ENCODE assay signal across 11 cellular contexts in the genomic region with DNA sequence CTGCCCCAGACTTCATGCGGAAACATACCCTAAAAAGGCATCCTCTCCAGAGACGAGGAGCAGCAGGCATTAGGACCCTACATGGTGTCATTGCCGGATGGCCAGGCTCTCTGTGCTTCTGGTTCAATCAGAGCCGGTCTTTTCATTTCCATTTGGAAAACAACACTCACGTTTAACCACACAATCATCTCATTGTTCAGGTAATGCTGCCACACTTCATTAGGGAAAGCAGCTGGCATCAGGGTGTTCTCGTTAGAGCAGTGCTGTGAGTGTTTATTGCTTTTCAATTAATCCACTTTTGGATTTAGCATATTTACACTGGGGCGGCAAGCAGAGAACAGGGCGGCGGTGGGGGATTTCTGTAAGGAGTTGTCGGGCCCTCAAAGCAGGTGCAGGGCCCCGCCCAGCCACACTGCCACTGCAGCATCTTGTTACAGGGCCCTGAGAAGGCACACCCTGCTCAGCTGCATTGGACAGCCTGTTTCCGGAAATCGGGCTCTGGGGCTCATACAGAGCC.
DNase-seq lines count a peak whose midpoint lies in the region; ATAC-seq and TF ChIP-seq lines count a peak whose summit lies in the region.
"Had no signal": no experiment of that assay in that cellular context is flagged by ENCODE, and none has a peak within 500 bp of the region (broad histone marks: within the 10 kb centered on the region; RNA-seq: fewer than 3 reads in every experiment).

No MANE protein-coding gene starts in this region.

- H3K9me3 ChIP-seq in endodermal cell (ENCODE audit: control insufficient read depth, low read length) (no peaks in the 10 kb centered on the region), neural progenitor cell (ENCODE audit: low read depth) (no peaks in the 10 kb centered on the region)

- H3K4me2 ChIP-seq in GM23338 (peak overlapping the region; percentile 34; the same call in 1 of the 2 replicates), neural progenitor cell (peak overlapping the region; percentile 76)

- H3F3A ChIP-seq in GM23338 (replicated peaks; ENCODE audit: low read depth) (0 out of 2 replicates have a peak, but pooled peaks cover 2% of the 10 kb centered on the region), neural progenitor cell (ENCODE audit: low read depth) (peaks cover 32% of the 10 kb centered on the region)

- H4K20me1 ChIP-seq in GM23338 (replicated peaks; ENCODE audit: insufficient read depth) (peaks cover 20% of the 10 kb centered on the region), neural progenitor cell (ENCODE audit: low read depth) (no peaks in the 10 kb centered on the region)
- H4K20me1 ChIP-seq: BLaER1 had no signal

- H3K9me3 Mint-ChIP-seq in GM23338 (no peaks in the 10 kb centered on the region; the same call in 2 of the 3 replicates), endodermal cell (peaks cover 4% of the 10 kb centered on the region), neural progenitor cell (no peaks in the 10 kb centered on the region)

- peak overlapping the region; percentile 81; the same call in 1 of the 2 replicates for H3K27ac ChIP-seq in GM23338 (ENCODE audit: low read depth)
- no peak overlapping the region for H3K27ac ChIP-seq in endodermal cell (ENCODE audit: low read depth, low read length)
- peak overlapping the region; percentile 56 for H3K27ac ChIP-seq in neural progenitor cell
- H3K27ac ChIP-seq: BLaER1 had no signal

- peak; percentile 74 for DNase-seq in GM23338 (ENCODE audit: low spot score)
- DNase-seq in NCI-H2171 treated with DMSO at 0.1 percent for 48 hours (lab: John Stamatoyannopoulos, UW): peak; percentile 83
- peak; percentile 54 for DNase-seq in endodermal cell
- peak; percentile 78 for DNase-seq in neural progenitor cell (ENCODE audit: low spot score)
- DNase-seq in AG08395 (ENCODE audit: low spot score): no peak
- no peak for DNase-seq in SIG-M5 treated with dmso at 0.1 percent for 504 hours (lab: John Stamatoyannopoulos, UW; ENCODE audit: unreplicated experiment)
- no peak for DNase-seq in glomerular visceral epithelial cell (ENCODE audit: extremely low spot score)
- DNase-seq: caudate nucleus, foreskin fibroblast had no signal

- peaks cover 5% of the 10 kb centered on the region for H3K79me2 ChIP-seq in GM23338 (replicated peaks; ENCODE audit: insufficient read depth)
- no peaks in the 10 kb centered on the region for H3K79me2 ChIP-seq in neural progenitor cell (ENCODE audit: low read depth)

- no peak overlapping the region for H2AFZ ChIP-seq in GM23338
- peak overlapping the region; percentile 80 for H2AFZ ChIP-seq in neural progenitor cell (replicated peaks)

- H3K4me1 ChIP-seq in GM23338 (ENCODE audit: insufficient read depth): peaks cover 8% of the 10 kb centered on the region; the same call in 1 of the 2 replicates
- no peaks in the 10 kb centered on the region for H3K4me1 ChIP-seq in endodermal cell (ENCODE audit: control insufficient read depth, insufficient read depth, low read length)
- peaks cover 34% of the 10 kb centered on the region for H3K4me1 ChIP-seq in neural progenitor cell

- H3K27ac Mint-ChIP-seq in GM23338: peak overlapping the region; percentile 63; the same call in 1 of the 2 replicates
- no peak overlapping the region for H3K27ac Mint-ChIP-seq in endodermal cell
- no peak overlapping the region for H3K27ac Mint-ChIP-seq in neural progenitor cell

- WGBS in endodermal cell (ENCODE audit: insufficient coverage in 1 of 2, insufficient read length in 1 of 2), 2 experiments: 32 to 36% methylated on average over 6 to 13 of the region's 13 CpGs

- H3K36me3 Mint-ChIP-seq in GM23338 (ENCODE audit: low read depth): peaks cover 13% of the 10 kb centered on the region
- H3K36me3 Mint-ChIP-seq in endodermal cell (ENCODE audit: low read depth): peaks cover 8% of the 10 kb centered on the region
- H3K36me3 Mint-ChIP-seq in neural progenitor cell: no peaks in the 10 kb centered on the region

- H3K4me1 Mint-ChIP-seq in GM23338 (peaks cover 37% of the 10 kb centered on the region), endodermal cell (peaks cover 8% of the 10 kb centered on the region), neural progenitor cell (peaks cover 12% of the 10 kb centered on the region)

- no peaks in the 10 kb centered on the region for H3K27me3 ChIP-seq in GM23338 (ENCODE audit: insufficient read depth)
- no peaks in the 10 kb centered on the region for H3K27me3 ChIP-seq in endodermal cell (ENCODE audit: control insufficient read depth, insufficient read depth, low read length, poor library complexity, severe bottlenecking)
- no peaks in the 10 kb centered on the region for H3K27me3 ChIP-seq in neural progenitor cell
- H3K27me3 ChIP-seq: BLaER1 had no signal

- TF ChIP-seq CTCF in GM23338 (conservative IDR thresholded peaks at IDR 0.05; ENCODE audit: low read depth in 2 of 2) (no peak), endodermal cell (conservative IDR thresholded peaks at IDR 0.05) (no peak), neural progenitor cell (IDR thresholded peaks at IDR 0.05) (no peak)

- H3K4me3 Mint-ChIP-seq in GM23338 (peak overlapping the region; percentile 65), endodermal cell (no peak overlapping the region), neural progenitor cell (peak overlapping the region; percentile 58)

- H3K9ac ChIP-seq in endodermal cell (ENCODE audit: extremely low read depth, low read length, poor library complexity, severe bottlenecking): no peak overlapping the region
- H3K9ac ChIP-seq in neural progenitor cell: no peak overlapping the region
- H3K9ac ChIP-seq: BLaER1 had no signal

- ATAC-seq in GM23338: peak; percentile 90
- ATAC-seq in HG02610 (IDR thresholded peaks at IDR 0.05; ENCODE audit: unreplicated experiment): no peak

- H3K36me3 ChIP-seq in GM23338 (ENCODE audit: insufficient read depth) (no peaks in the 10 kb centered on the region), endodermal cell (ENCODE audit: control insufficient read depth, insufficient read depth, low read length) (no peaks in the 10 kb centered on the region), neural progenitor cell (no peaks in the 10 kb centered on the region)
- H3K36me3 ChIP-seq: BLaER1 had no signal

- H3K4me3 ChIP-seq in GM23338 (peak overlapping the region; percentile 25; the same call in 1 of the 2 replicates), endodermal cell (ENCODE audit: low read length) (no peak overlapping the region), neural progenitor cell (peak overlapping the region; percentile 40)
- H3K4me3 ChIP-seq: BLaER1 had no signal

- H3K27me3 Mint-ChIP-seq in GM23338 (ENCODE audit: insufficient read depth, low read depth, poor library complexity): peaks cover 5% of the 10 kb centered on the region
- H3K27me3 Mint-ChIP-seq in endodermal cell (ENCODE audit: insufficient read depth): no peaks in the 10 kb centered on the region
- H3K27me3 Mint-ChIP-seq in neural progenitor cell (ENCODE audit: insufficient read depth, low read depth): peaks cover 7% of the 10 kb centered on the region

- no peaks in the 10 kb centered on the region for H3K9me2 ChIP-seq in GM23338 (ENCODE audit: insufficient read depth)

TF ChIP-seq in GM23338, 12 proteins besides CTCF, POLR2A, EP300 and RAD21:
- no peak for TF ChIP-seq EZH2 (IDR thresholded peaks at IDR 0.05; ENCODE audit: low read depth, unreplicated experiment)
- TF ChIP-seq CREB1 (CRISPR knock-in tag; IDR thresholded peaks at IDR 0.05; ENCODE audit: low read depth): peak; percentile 36; the same call in 1 of the 2 replicates
TF ChIP-seq in GM23338: peak in this region for 1.

Comparison
In these comparisons a context has a peak if more than half of its experiments do, and no peak if none do; other contexts are left out.
1. DNase-seq: peak in GM23338 (single experiment), NCI-H2171 treated with DMSO at 0.1 percent for 48 hours (single experiment), endodermal cell (single experiment) and neural progenitor cell (single experiment); none in AG08395 (single experiment), SIG-M5 treated with dmso at 0.1 percent for 504 hours (single experiment) and glomerular visceral epithelial cell (single experiment).